15 cellular contexts compared by ENCODE assay signal in genomic region chr7:82410461-82410860, GRCh38. TPM values are rescaled to one million over a fixed set of nuclear protein-coding genes. Genes with fewer than 3 reads are reported as not detected.
DNase-seq lines count a peak whose midpoint lies in the region; TF ChIP-seq lines count a peak whose summit lies in the region.
"Had no signal": no experiment of that assay in that cellular context is flagged by ENCODE, and none has a peak within 500 bp of the region (broad histone marks: within the 10 kb centered on the region; RNA-seq: fewer than 3 reads in every experiment).

No MANE protein-coding gene starts in this region.

- no peaks in the 10 kb centered on the region for H3F3A ChIP-seq in PC-9 (ENCODE audit: insufficient read depth, low read depth)

- H2AFZ ChIP-seq in PC-9 = no peak overlapping the region

- no peak for TF ChIP-seq CTCF in epithelial cell of proximal tubule (conservative IDR thresholded peaks at IDR 0.05; ENCODE audit: low read depth, low read length)
- TF ChIP-seq CTCF in nephron progenitor cell (IDR thresholded peaks at IDR 0.05) = no peak
- no peak for TF ChIP-seq CTCF in PC-9 (conservative IDR thresholded peaks at IDR 0.05)

- no peaks in the 10 kb centered on the region for H3K79me2 ChIP-seq in PC-9 (ENCODE audit: low read depth)

- H3K36me3 Mint-ChIP-seq in nephron progenitor cell (ENCODE audit: low read depth) = peaks cover 9% of the 10 kb centered on the region
- no peaks in the 10 kb centered on the region for H3K36me3 Mint-ChIP-seq in activated CD4-positive, alpha-beta memory T cell treated with anti-CD3 and anti-CD28 coated beads for 36 hours
- H3K36me3 Mint-ChIP-seq: activated naive CD8-positive, alpha-beta T cell; naive thymus-derived CD8-positive, alpha-beta T cell had no signal

- intact Hi-C loops in PC-9 (cut with micrococcal nuclease; ENCODE audit: unreplicated experiment) = no loop called here
- intact Hi-C loops in activated CD4-positive, alpha-beta memory T cell treated with anti-CD3 and anti-CD28 coated beads for 36 hours (cut with micrococcal nuclease) = no loop called here

- H3K36me3 ChIP-seq in PC-9 (ENCODE audit: low read depth) (no peaks in the 10 kb centered on the region), MG63 (no peaks in the 10 kb centered on the region)

- DNase-seq in DMS53 treated with DMSO at 0.1 percent for 48 hours (lab: John Stamatoyannopoulos, UW; ENCODE audit: unreplicated experiment) = peak; percentile 91
- peak; percentile 87 for DNase-seq in NCI-H2107 (lab: John Stamatoyannopoulos, UW)
- no peak for DNase-seq in epithelial cell of proximal tubule (ENCODE audit: low read depth)
- no peak for DNase-seq in nephron progenitor cell
- DNase-seq in PC-9 = no peak
- DNase-seq in KBM-7 = no peak
- no peak for DNase-seq in MG63
- DNase-seq in activated CD4-positive, alpha-beta memory T cell treated with anti-CD3 and anti-CD28 coated beads for 36 hours = no peak
- DNase-seq: activated CD8-positive, alpha-beta T cell treated with anti-CD3 and anti-CD28 coated beads for 36 hours; effector CD8-positive, alpha-beta T cell; GF-D8; naive thymus-derived CD8-positive, alpha-beta T cell; stimulated activated CD4-positive, alpha-beta T cell treated with anti-CD3 and anti-CD28 coated beads, Interleukin-4, amount 100 ng/mL, for 1 hour; T-helper 1 cell had no signal

- peak overlapping the region; percentile 43 for H3K27ac Mint-ChIP-seq in nephron progenitor cell
- no peak overlapping the region for H3K27ac Mint-ChIP-seq in activated CD4-positive, alpha-beta memory T cell treated with anti-CD3 and anti-CD28 coated beads for 36 hours
- H3K27ac Mint-ChIP-seq: activated CD8-positive, alpha-beta T cell treated with anti-CD3 and anti-CD28 coated beads for 36 hours; activated naive CD8-positive, alpha-beta T cell; naive thymus-derived CD8-positive, alpha-beta T cell had no signal

- POLR2A ChIA-PET in PC-9 (lab: Charles Lee; ENCODE audit: unreplicated experiment) = no interaction called here
- POLR2A ChIA-PET in activated CD4-positive, alpha-beta memory T cell treated with anti-CD3 and anti-CD28 coated beads for 36 hours (lab: Charles Lee) = no interaction called here

- H3K27ac ChIP-seq in PC-9 = no peak overlapping the region

- peak overlapping the region; percentile 45 for H3K4me3 ChIP-seq in epithelial cell of proximal tubule (ENCODE audit: low read depth, low read length)
- no peak overlapping the region for H3K4me3 ChIP-seq in PC-9
- H3K4me3 ChIP-seq in MG63 = no peak overlapping the region

- H3K27me3 ChIP-seq in PC-9 (ENCODE audit: insufficient read depth, low read depth) (no peaks in the 10 kb centered on the region), MG63 (no peaks in the 10 kb centered on the region)

- CTCF ChIA-PET in PC-9 (lab: Charles Lee) = no interaction called here
- CTCF ChIA-PET in activated CD4-positive, alpha-beta memory T cell treated with anti-CD3 and anti-CD28 coated beads for 36 hours (lab: Charles Lee) = no interaction called here

- no peak overlapping the region for H3K4me2 ChIP-seq in PC-9

- no peaks in the 10 kb centered on the region for H4K20me1 ChIP-seq in PC-9 (ENCODE audit: insufficient read depth)

- no TSS peak for BruUV-seq in PC-9 (replicated peaks; lab: Mats Ljungman, UMichigan)

- no peak overlapping the region for H3K4me3 Mint-ChIP-seq in nephron progenitor cell
- no peak overlapping the region for H3K4me3 Mint-ChIP-seq in activated CD4-positive, alpha-beta memory T cell treated with anti-CD3 and anti-CD28 coated beads for 36 hours
- H3K4me3 Mint-ChIP-seq: activated CD8-positive, alpha-beta T cell treated with anti-CD3 and anti-CD28 coated beads for 36 hours; activated naive CD8-positive, alpha-beta T cell; naive thymus-derived CD8-positive, alpha-beta T cell had no signal

- no peaks in the 10 kb centered on the region; the same call in 1 of the 2 replicates for H3K9me2 ChIP-seq in PC-9 (ENCODE audit: insufficient read depth)

- in situ Hi-C loops in KBM-7 (cut with MboI; ENCODE audit: low pct_unique_long_range_greater_than_20kb, low sequenced_read_pairs) = no loop called here

- no peaks in the 10 kb centered on the region for H3K27me3 Mint-ChIP-seq in nephron progenitor cell (ENCODE audit: low read depth, poor library complexity)
- H3K27me3 Mint-ChIP-seq in activated CD4-positive, alpha-beta memory T cell treated with anti-CD3 and anti-CD28 coated beads for 36 hours = no peaks in the 10 kb centered on the region
- H3K27me3 Mint-ChIP-seq: activated CD8-positive, alpha-beta T cell treated with anti-CD3 and anti-CD28 coated beads for 36 hours; activated naive CD8-positive, alpha-beta T cell had no signal

- no peaks in the 10 kb centered on the region for H3K4me1 ChIP-seq in PC-9 (replicated peaks; ENCODE audit: insufficient read depth)

- peaks cover 3% of the 10 kb centered on the region for H3K4me1 Mint-ChIP-seq in nephron progenitor cell
- H3K4me1 Mint-ChIP-seq in activated CD4-positive, alpha-beta memory T cell treated with anti-CD3 and anti-CD28 coated beads for 36 hours (ENCODE audit: low read depth) = no peaks in the 10 kb centered on the region
- H3K4me1 Mint-ChIP-seq: naive thymus-derived CD8-positive, alpha-beta T cell had no signal

- peaks cover 7% of the 10 kb centered on the region for H3K9me3 Mint-ChIP-seq in nephron progenitor cell
- peaks cover 11% of the 10 kb centered on the region for H3K9me3 Mint-ChIP-seq in activated CD4-positive, alpha-beta memory T cell treated with anti-CD3 and anti-CD28 coated beads for 36 hours

- H3K9me3 ChIP-seq in PC-9 (ENCODE audit: insufficient read depth, low read depth) = no peaks in the 10 kb centered on the region
- H3K9me3 ChIP-seq in MG63 = no peaks in the 10 kb centered on the region

RNA-seq across cellular contexts. Expression of gene CACNA2D1, which starts 33.1 kb away (rescaled TPM):
- total RNA-seq in epithelial cell of proximal tubule = 3.5 and 6.1 TPM in 2 replicates
- total RNA-seq in PC-9 (2021) = 2.5 and 3.2 TPM in 2 replicates
- 2.9 and 9.7 TPM in 2 replicates for total RNA-seq in MG63 (2014; rRNA removed; shearing (Covaris generic); ENCODE audit: low replicate concordance)
- total RNA-seq in activated CD4-positive, alpha-beta memory T cell treated with anti-CD3 and anti-CD28 coated beads for 36 hours = not detected
- total RNA-seq: activated CD8-positive, alpha-beta T cell treated with anti-CD3 and anti-CD28 coated beads for 36 hours; naive thymus-derived CD8-positive, alpha-beta T cell had no signal

Comparison
In these comparisons a context has a peak if more than half of its experiments do, and no peak if none do; other contexts are left out.
1. DNase-seq: peak in DMS53 treated with DMSO at 0.1 percent for 48 hours (single experiment) and NCI-H2107 (single experiment); none in epithelial cell of proximal tubule (single experiment), nephron progenitor cell (single experiment), PC-9 (0 of 2), KBM-7 (single experiment), MG63 (single experiment) and activated CD4-positive, alpha-beta memory T cell treated with anti-CD3 and anti-CD28 coated beads for 36 hours (single experiment).